ENCODE assay signal across 12 cellular contexts in the genomic region with DNA sequence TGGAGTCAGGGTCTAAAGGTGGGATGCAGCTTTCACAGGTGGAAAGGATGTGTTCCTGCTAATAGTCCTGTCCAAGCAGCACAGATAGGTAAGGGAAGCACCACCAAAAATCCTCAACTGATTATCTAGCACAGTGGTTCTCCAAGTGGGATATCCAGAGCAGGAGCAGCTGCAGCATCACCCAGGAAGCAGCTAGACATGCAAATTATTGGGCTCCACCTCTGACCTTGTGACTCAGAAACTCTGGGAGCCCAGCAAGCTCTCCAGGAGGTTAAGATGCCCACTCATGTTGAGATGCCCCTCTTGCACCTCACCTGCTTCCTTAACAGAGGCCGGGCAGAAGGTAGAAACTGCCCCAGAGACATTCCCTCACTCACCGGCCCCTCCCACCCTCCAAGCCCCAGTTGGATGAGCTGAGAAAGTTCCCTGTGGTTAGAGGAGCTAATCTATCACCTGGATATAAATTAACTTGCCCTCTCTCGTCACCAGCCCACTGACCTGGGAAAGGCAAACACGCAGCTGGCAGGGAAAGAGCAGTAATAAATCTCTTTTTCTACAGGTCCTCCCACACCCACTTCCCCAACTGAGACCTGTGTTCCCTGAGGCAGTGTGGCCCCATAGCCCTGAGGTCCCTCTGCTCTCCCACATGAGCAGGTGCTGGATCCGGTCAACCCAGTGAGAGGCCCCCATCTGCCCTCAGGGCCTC. TPM values are rescaled to one million over a fixed set of nuclear protein-coding genes. Genes with fewer than 3 reads are reported as not detected.
DNase-seq lines count a peak whose midpoint lies in the region; ATAC-seq and TF ChIP-seq lines count a peak whose summit lies in the region.
"Had no signal": no experiment of that assay in that cellular context is flagged by ENCODE, and none has a peak within 500 bp of the region (broad histone marks: within the 10 kb centered on the region; RNA-seq: fewer than 3 reads in every experiment).

No MANE protein-coding gene starts in this region.

- no peak overlapping the region for H3K4me2 ChIP-seq in MM.1S (ENCODE audit: low read depth, low read length)

- H3K27me3 ChIP-seq in body of pancreas = no peaks in the 10 kb centered on the region
- no peaks in the 10 kb centered on the region for H3K27me3 ChIP-seq in mucosa of rectum (ENCODE audit: control insufficient read depth in 2 of 2, insufficient read depth in 2 of 2, low read length in 2 of 2)
- H3K27me3 ChIP-seq in MM.1S (replicated peaks; ENCODE audit: insufficient read depth, low read length) = no peaks in the 10 kb centered on the region

- H4K20me1 ChIP-seq in MM.1S (ENCODE audit: insufficient read depth, low read length) = no peaks in the 10 kb centered on the region

- H3K4me3 ChIP-seq in body of pancreas = no peak overlapping the region
- no peak overlapping the region for H3K4me3 ChIP-seq in mucosa of rectum (ENCODE audit: low read length in 2 of 2)
- no peak overlapping the region for H3K4me3 ChIP-seq in MM.1S (ENCODE audit: low read length)

- peak in 1 of 3 donors; percentile 3 for TF ChIP-seq POLR2A in body of pancreas (IDR thresholded peaks at IDR 0.05)

- in situ Hi-C loops in ACHN (cut with HindIII; ENCODE audit: low pct_ligation_motif_present, low pct_unique_long_range_greater_than_20kb, low sequenced_read_pairs) = no loop called here

- peak; percentile 62 for DNase-seq in ACHN
- peak; percentile 70 for DNase-seq in HT-29 (ENCODE audit: low spot score)
- DNase-seq in body of pancreas = peak; percentile 53 to 75 (median 68)
- no peak for DNase-seq in MM.1S
- DNase-seq: activated CD4-positive, alpha-beta T cell treated with anti-CD3 and anti-CD28 coated beads, Interleukin-2, amount 50 U/mL, for 4 hours; naive B cell; T-helper 1 cell had no signal

- no peaks in the 10 kb centered on the region for H3K9me3 ChIP-seq in body of pancreas
- no peaks in the 10 kb centered on the region for H3K9me3 ChIP-seq in mucosa of rectum (ENCODE audit: control insufficient read depth in 2 of 2, low read length in 2 of 2)
- no peaks in the 10 kb centered on the region for H3K9me3 ChIP-seq in MM.1S (replicated peaks; ENCODE audit: insufficient read depth, low read length)

- no peak overlapping the region for H2AFZ ChIP-seq in MM.1S (ENCODE audit: low read length)

- intact Hi-C loops in body of pancreas (cut with DNase I) = no loop called here

- no peaks in the 10 kb centered on the region for H3F3A ChIP-seq in MM.1S (ENCODE audit: insufficient read depth, low read length)

- TF ChIP-seq CTCF in body of pancreas (IDR thresholded peaks at IDR 0.05) (no peak), MM.1S (IDR thresholded peaks at IDR 0.05; ENCODE audit: low read length) (no peak)

- H3K9ac ChIP-seq in mucosa of rectum (ENCODE audit: low read depth in 1 of 2, low read length in 2 of 2) = peak overlapping the region; percentile 3
- H3K9ac ChIP-seq in MM.1S (ENCODE audit: low read length) = no peak overlapping the region

- ATAC-seq in body of pancreas = peak; percentile 87
- no peak for ATAC-seq in GM19395 (IDR thresholded peaks at IDR 0.05; ENCODE audit: unreplicated experiment)
- no peak for ATAC-seq in GM18511 (IDR thresholded peaks at IDR 0.05; ENCODE audit: unreplicated experiment)
- no peak for ATAC-seq in GM21786 (IDR thresholded peaks at IDR 0.05; ENCODE audit: unreplicated experiment)

- H3K79me2 ChIP-seq in MM.1S (ENCODE audit: low read length) = no peaks in the 10 kb centered on the region

- H3K36me3 ChIP-seq in body of pancreas (replicated peaks in 1 of 2; ENCODE audit: insufficient read depth in 1 of 2, low read depth in 2 of 2) (no peaks in the 10 kb centered on the region), mucosa of rectum (ENCODE audit: control insufficient read depth in 2 of 2, insufficient read depth in 2 of 2, low read length in 2 of 2) (no peaks in the 10 kb centered on the region), MM.1S (replicated peaks; ENCODE audit: insufficient read depth, low read length) (no peaks in the 10 kb centered on the region)

- H3K27ac ChIP-seq in body of pancreas (peak overlapping the region; percentile 64 to 84 (median 74)), mucosa of rectum (ENCODE audit: low read depth in 2 of 2, low read length in 2 of 2) (peak overlapping the region; percentile 59 to 68), MM.1S (ENCODE audit: low read length) (no peak overlapping the region)
- H3K27ac ChIP-seq: epithelial cell of prostate had no signal

- no peaks in the 10 kb centered on the region for H3K9me2 ChIP-seq in MM.1S (replicated peaks; ENCODE audit: insufficient read depth, low read length)

- H3K4me1 ChIP-seq in body of pancreas = peaks cover 75% of the 10 kb centered on the region
- peaks cover 18 to 26% of the 10 kb centered on the region in 2 donors for H3K4me1 ChIP-seq in mucosa of rectum (ENCODE audit: control insufficient read depth in 2 of 2, insufficient read depth in 2 of 2, low read length in 2 of 2)
- H3K4me1 ChIP-seq in MM.1S (ENCODE audit: low read length) = no peaks in the 10 kb centered on the region

- 9 to 23% methylated on average over 3 to 5 of the region's 5 CpGs for WGBS in body of pancreas, 2 donors

RNA-seq across cellular contexts. Expression of a gene that starts 39.3 kb away (rescaled TPM):
- 1.2 and 1.6 TPM in 2 replicates for total RNA-seq in HT-29 (2014; rRNA removed; shearing (Covaris generic))
- 10 to 100 TPM; 10.6 to 18.8 TPM for total RNA-seq in body of pancreas
